ENCODE assay signal across 28 cellular contexts in the genomic region with DNA sequence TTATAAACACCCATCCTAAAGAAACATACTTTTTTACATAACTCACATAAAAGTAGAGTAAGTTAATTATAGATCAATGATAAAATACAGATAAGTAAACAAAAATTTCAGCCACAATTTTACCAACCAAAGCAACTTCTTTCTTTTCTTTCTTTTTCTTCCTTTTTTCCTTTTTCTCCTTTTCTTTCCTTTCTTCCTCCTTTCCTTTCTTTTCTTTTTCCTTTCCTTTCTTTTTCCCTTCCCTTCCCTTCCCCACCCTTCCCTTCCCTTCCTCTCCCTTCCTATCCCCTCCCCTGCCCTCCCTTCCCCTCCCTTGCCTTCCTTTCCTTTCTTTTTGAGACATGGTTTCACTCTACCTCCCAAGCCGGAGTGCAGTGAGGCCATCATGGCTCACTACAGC. TPM values are rescaled to one million over a fixed set of nuclear protein-coding genes. Genes with fewer than 3 reads are reported as not detected.
"Had no signal": no experiment of that assay in that cellular context is flagged by ENCODE, and none has a peak within 500 bp of the region (broad histone marks: within the 10 kb centered on the region; RNA-seq: fewer than 3 reads in every experiment).

No MANE protein-coding gene starts in this region.

- H3K9me3 Mint-ChIP-seq: immature natural killer cell; mesothelial cell of epicardium; naive B cell; natural killer cell; stimulated activated naive B cell treated with anti-CD40 and anti-IgM and Interleukin-4, amounts not matched to agents 10 μg/mL and 1 μg/mL and 100 μg/mL, for 72 hours had no signal

- H3K27ac Mint-ChIP-seq: immature natural killer cell; naive B cell; natural killer cell; stimulated activated naive B cell treated with anti-CD40 and anti-IgM and Interleukin-4, amounts not matched to agents 10 μg/mL and 1 μg/mL and 100 μg/mL, for 72 hours had no signal

- H3K4me3 ChIP-seq: left ventricle myocardium inferior, lung, prostate gland, sigmoid colon, stomach, testis, thyroid gland, transverse colon, upper lobe of left lung, vagina had no signal

- H3K36me3 Mint-ChIP-seq: immature natural killer cell; mesothelial cell of epicardium; naive B cell; natural killer cell; stimulated activated naive B cell treated with anti-CD40 and anti-IgM and Interleukin-4, amounts not matched to agents 10 μg/mL and 1 μg/mL and 100 μg/mL, for 72 hours had no signal

- H3K4me3 Mint-ChIP-seq: immature natural killer cell; mesothelial cell of epicardium; natural killer cell; stimulated activated naive B cell treated with anti-CD40 and anti-IgM and Interleukin-4, amounts not matched to agents 10 μg/mL and 1 μg/mL and 100 μg/mL, for 72 hours had no signal

- H3K4me1 Mint-ChIP-seq: naive B cell; stimulated activated naive B cell treated with anti-CD40 and anti-IgM and Interleukin-4, amounts not matched to agents 10 μg/mL and 1 μg/mL and 100 μg/mL, for 72 hours had no signal

- H3K27ac ChIP-seq: left ventricle myocardium inferior, neutrophil, parathyroid adenoma, prostate gland, sigmoid colon, stomach, testis, thyroid gland, transverse colon, upper lobe of left lung, vagina had no signal

- H3K27me3 ChIP-seq: neutrophil, sigmoid colon, testis, thyroid gland, transverse colon, upper lobe of left lung, vagina had no signal

- H3K4me1 ChIP-seq: left ventricle myocardium inferior, parathyroid adenoma, prostate gland, sigmoid colon, stomach, testis, thyroid gland, upper lobe of left lung, vagina had no signal

- ATAC-seq: natural killer cell; right cardiac atrium; stimulated activated naive B cell treated with anti-CD40 and anti-IgM and Interleukin-4, amounts not matched to agents 10 μg/mL and 1 μg/mL and 100 μg/mL, for 72 hours; stimulated activated naive CD8-positive, alpha-beta T cell treated with anti-CD3 and anti-CD28 coated beads, Interleukin-15, Interleukin-2, amounts not matched to agents 100 U/mL and 50 U/mL, for 24 hours had no signal

- DNase-seq: hypothalamus; immature natural killer cell; islet precursor cell; left ventricle myocardium inferior; mesendoderm; naive B cell; natural killer cell; occipital lobe; retina; right cardiac atrium; sigmoid colon; small intestine; stimulated activated CD4-positive, alpha-beta T cell treated with anti-CD3 and anti-CD28 coated beads, Interleukin-1b, Interleukin-23, amount 100 ng/mL, for 48 hours; stimulated activated CD4-positive, alpha-beta T cell treated with anti-CD3 and anti-CD28 coated beads, Interleukin-4, amount 100 ng/mL, for 1 hour; stimulated activated naive B cell treated with anti-CD40 and anti-IgM and Interleukin-4, amounts not matched to agents 10 μg/mL and 1 μg/mL and 100 μg/mL, for 72 hours; stimulated activated naive CD8-positive, alpha-beta T cell treated with anti-CD3 and anti-CD28 coated beads, Interleukin-15, Interleukin-2, amounts not matched to agents 100 U/mL and 50 U/mL, for 24 hours; stomach; testis; thyroid gland; transverse colon; upper lobe of left lung had no signal

- H3K36me3 ChIP-seq: left ventricle myocardium inferior, neutrophil, prostate gland, sigmoid colon, stomach, thyroid gland, transverse colon, upper lobe of left lung, vagina had no signal

- H3K9me3 ChIP-seq: left ventricle myocardium inferior, neutrophil, prostate gland, sigmoid colon, stomach, testis, thyroid gland, transverse colon, upper lobe of left lung, vagina had no signal

RNA-seq across cellular contexts. Expression of a gene that starts 56.5 kb away (rescaled TPM):
- total RNA-seq: mononuclear cell, natural killer cell, occipital lobe, stomach had no signal
